In genomic region chr14:65074449-65075155, GRCh38 we compare ENCODE assay signal across 12 cellular contexts. TPM values are rescaled to one million over a fixed set of nuclear protein-coding genes. Genes with fewer than 3 reads are reported as not detected.
DNase-seq lines count a peak whose midpoint lies in the region; ATAC-seq, FAIRE-seq and TF ChIP-seq lines count a peak whose summit lies in the region.
"Had no signal": no experiment of that assay in that cellular context is flagged by ENCODE, and none has a peak within 500 bp of the region (broad histone marks: within the 10 kb centered on the region; RNA-seq: fewer than 3 reads in every experiment).

No MANE protein-coding gene starts in this region.

- no peak overlapping the region for H3K4me3 Mint-ChIP-seq in progenitor cell of endocrine pancreas (ENCODE audit: low read depth)

- CTCF ChIA-PET in OCI-LY7 (lab: Charles Lee; ENCODE audit: unreplicated experiment), result no interaction called here

- H3K36me3 Mint-ChIP-seq in progenitor cell of endocrine pancreas (ENCODE audit: insufficient read depth), result peaks cover 8% of the 10 kb centered on the region

- H3K27ac ChIP-seq in OCI-LY7 (ENCODE audit: low read depth, low read length, poor library complexity, severe bottlenecking), result no peak overlapping the region

- H3K9me3 Mint-ChIP-seq in progenitor cell of endocrine pancreas (ENCODE audit: low read depth), result no peaks in the 10 kb centered on the region

- H3K27ac Mint-ChIP-seq in progenitor cell of endocrine pancreas, result peak overlapping the region; percentile 57

- DNase-seq in GM12891 (ENCODE audit: insufficient read length, low spot score) (no peak), OCI-LY7 (ENCODE audit: low spot score) (peak; percentile 13), glomerular endothelial cell (ENCODE audit: extremely low read depth, low read depth, low spot score) (peak; percentile 22), progenitor cell of endocrine pancreas (ENCODE audit: low spot score, unreplicated experiment) (no peak), HTR-8/SVneo (ENCODE audit: insufficient read length, low spot score) (no peak)
- no peak for DNase-seq in activated effector memory CD4-positive, alpha-beta T cell treated with anti-CD3 and anti-CD28 coated beads, Interleukin-2, amount 50 U/mL, for 16 hours
- DNase-seq: central memory CD4-positive, alpha-beta T cell; H7; NCI-H187; occipital lobe had no signal

- H4K20me1 ChIP-seq in OCI-LY7 (ENCODE audit: insufficient read depth, low read length), result no peaks in the 10 kb centered on the region

- TF ChIP-seq POLR2A in GM12891 (IDR thresholded peaks at IDR 0.05; ENCODE audit: low read depth, low read length), result no peak

- intact Hi-C loops in OCI-LY7 (cut with micrococcal nuclease; ENCODE audit: unreplicated experiment), result no loop called here

- ATAC-seq in GM21360 (IDR thresholded peaks at IDR 0.05; ENCODE audit: unreplicated experiment), result no peak
- no peak for ATAC-seq in GM19452 (IDR thresholded peaks at IDR 0.05; ENCODE audit: unreplicated experiment)

- TF ChIP-seq CTCF in OCI-LY7 (conservative IDR thresholded peaks at IDR 0.05; ENCODE audit: low read length) (no peak), progenitor cell of endocrine pancreas (IDR thresholded peaks at IDR 0.05; ENCODE audit: unreplicated experiment) (no peak)

- H3K4me1 ChIP-seq in OCI-LY7 (ENCODE audit: insufficient read depth, low read length, poor library complexity, severe bottlenecking), result no peaks in the 10 kb centered on the region

- H3K4me3 ChIP-seq in OCI-LY7 (ENCODE audit: low read depth, low read length, poor library complexity, severe bottlenecking), result no peak overlapping the region

- H3K4me1 Mint-ChIP-seq in progenitor cell of endocrine pancreas (ENCODE audit: low read depth), result peaks cover 2% of the 10 kb centered on the region

- H3K4me2 ChIP-seq in OCI-LY7 (ENCODE audit: low read length), result no peak overlapping the region

- H3K9me2 ChIP-seq in OCI-LY7 (ENCODE audit: insufficient read depth, low read length), result no peaks in the 10 kb centered on the region

- POLR2A ChIA-PET in OCI-LY7 (lab: Charles Lee), result interaction anchor here (0.6 to 1.2 kb wide), 3 partner anchors 21 to 44 kb away, joined by 3 read pairs; no protein-coding TSS in a partner anchor

- no peak overlapping the region for H2AFZ ChIP-seq in OCI-LY7 (ENCODE audit: low read length)

- no peaks in the 10 kb centered on the region for H3K9me3 ChIP-seq in OCI-LY7 (ENCODE audit: low read length)

- peaks cover 64% of the 10 kb centered on the region for H3K36me3 ChIP-seq in OCI-LY7 (ENCODE audit: insufficient read depth, low read length)

- no TSS peak for BruUV-seq in OCI-LY7 (replicated peaks; lab: Mats Ljungman, UMichigan)

- no peaks in the 10 kb centered on the region for H3K79me2 ChIP-seq in OCI-LY7 (ENCODE audit: insufficient read depth, low read depth, low read length)

- FAIRE-seq in GM12891 (lab: Jason Lieb, UNC) (peak; percentile 82), HTR-8/SVneo (lab: Jason Lieb, UNC) (no peak)

- no peaks in the 10 kb centered on the region for H3K27me3 Mint-ChIP-seq in progenitor cell of endocrine pancreas

TF ChIP-seq in GM12891, 5 proteins besides CTCF, POLR2A, EP300 and RAD21:
- TF ChIP-seq SPI1 (IDR thresholded peaks at IDR 0.05; ENCODE audit: low read depth, low read length) (no peak), POU2F2 (IDR thresholded peaks at IDR 0.05; ENCODE audit: low read depth, low read length) (no peak), TAF1 (IDR thresholded peaks at IDR 0.05; ENCODE audit: low read depth, low read length) (no peak), PAX5 (IDR thresholded peaks at IDR 0.05; ENCODE audit: insufficient read depth, low read length, severe bottlenecking) (no peak), POLR2AphosphoS5 (IDR thresholded peaks at IDR 0.05; ENCODE audit: low read depth, low read length) (no peak)

RNA-seq across cellular contexts. Expression of gene MAX, which starts 27.7 kb away (rescaled TPM):
- polyA plus RNA-seq in GM12891 (2012; ENCODE audit: low read depth, missing spikeins), result 56.0 TPM
- total RNA-seq in OCI-LY7 (2014; rRNA removed; shearing (Covaris generic)), result 49.1 and 58.3 TPM in 2 replicates
- total RNA-seq in OCI-LY7 (2022), result 91.2 and 94.1 TPM in 2 replicates
- total RNA-seq in glomerular endothelial cell, result 54.2 and 64.3 TPM in 2 replicates
- total RNA-seq in progenitor cell of endocrine pancreas, result 53.4 and 63.0 TPM in 2 replicates

Comparison
In these comparisons a context has a peak if more than half of its experiments do, and no peak if none do; other contexts are left out.
1. DNase-seq: peak in OCI-LY7 (single experiment) and glomerular endothelial cell (single experiment); none in GM12891 (single experiment), progenitor cell of endocrine pancreas (single experiment), activated effector memory CD4-positive, alpha-beta T cell treated with anti-CD3 and anti-CD28 coated beads, Interleukin-2, amount 50 U/mL, for 16 hours (single experiment) and HTR-8/SVneo (single experiment).